14 cellular contexts compared by ENCODE assay signal in the genomic region with DNA sequence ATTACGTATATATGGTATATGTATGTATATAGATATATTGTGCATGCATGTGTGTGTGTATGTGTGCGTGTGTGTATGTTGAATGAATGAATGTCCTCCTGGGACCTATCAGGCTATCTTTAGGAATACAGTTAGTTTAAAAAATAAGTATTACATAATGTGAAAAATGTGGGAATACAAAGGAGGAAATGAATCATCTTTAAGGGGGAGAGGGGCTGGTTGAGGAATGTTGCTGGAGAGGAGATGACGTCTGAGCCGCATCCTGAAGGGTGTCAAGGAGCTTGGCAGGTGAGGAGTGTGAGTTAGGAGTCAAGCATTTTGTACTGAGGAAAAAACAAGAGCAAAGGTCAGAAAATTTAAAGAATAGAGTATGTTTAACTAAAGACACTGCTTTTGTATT.
A peak's percentile ranks its signal among the peaks of the same experiment; 100 is the strongest.
DNase-seq lines count a peak whose midpoint lies in the region; ATAC-seq, FAIRE-seq and TF ChIP-seq lines count a peak whose summit lies in the region.
"Had no signal": no experiment of that assay in that cellular context is flagged by ENCODE, and none has a peak within 500 bp of the region (broad histone marks: within the 10 kb centered on the region; RNA-seq: fewer than 3 reads in every experiment).

No MANE protein-coding gene starts in this region.

- H3K4me1 Mint-ChIP-seq in stimulated activated naive CD8-positive, alpha-beta T cell treated with anti-CD3 and anti-CD28 coated beads, Interleukin-15, Interleukin-2, amounts not matched to agents 100 ng/mL and 50 ng/mL, for 24 hours (ENCODE audit: low read depth) = no peaks in the 10 kb centered on the region

- peaks cover 5% of the 10 kb centered on the region for H3K27me3 Mint-ChIP-seq in stimulated activated naive CD8-positive, alpha-beta T cell treated with anti-CD3 and anti-CD28 coated beads, Interleukin-15, Interleukin-2, amounts not matched to agents 100 ng/mL and 50 ng/mL, for 24 hours

- no peaks in the 10 kb centered on the region for H3K36me3 Mint-ChIP-seq in stimulated activated naive CD8-positive, alpha-beta T cell treated with anti-CD3 and anti-CD28 coated beads, Interleukin-15, Interleukin-2, amounts not matched to agents 100 ng/mL and 50 ng/mL, for 24 hours (ENCODE audit: low read depth)

- H3K9ac ChIP-seq in kidney (ENCODE audit: low read length in 2 of 2) = no peak overlapping the region

- no peak for ATAC-seq in stimulated activated naive CD8-positive, alpha-beta T cell treated with anti-CD3 and anti-CD28 coated beads, Interleukin-15, Interleukin-2, amounts not matched to agents 100 U/mL and 50 U/mL, for 24 hours
- ATAC-seq in GM21381 (IDR thresholded peaks at IDR 0.05; ENCODE audit: unreplicated experiment) (no peak), GM19023 (IDR thresholded peaks at IDR 0.05; ENCODE audit: unreplicated experiment) (no peak)

- no peak overlapping the region for H3K27ac ChIP-seq in kidney (ENCODE audit: low read depth in 2 of 2, low read length in 2 of 2)

- in situ Hi-C loops in SK-MEL-5 (cut with HindIII; ENCODE audit: low pct_unique_long_range_greater_than_20kb, low sequenced_read_pairs) = no loop called here

- H3K4me3 Mint-ChIP-seq in stimulated activated naive CD8-positive, alpha-beta T cell treated with anti-CD3 and anti-CD28 coated beads, Interleukin-15, Interleukin-2, amounts not matched to agents 100 ng/mL and 50 ng/mL, for 24 hours = no peak overlapping the region

- H3K36me3 ChIP-seq in kidney (ENCODE audit: control insufficient read depth in 1 of 2, insufficient read depth in 2 of 2, low read length in 2 of 2) = no peaks in the 10 kb centered on the region

- no peaks in the 10 kb centered on the region for H3K9me3 ChIP-seq in kidney (ENCODE audit: control insufficient read depth in 1 of 2, low read length in 2 of 2)

- peaks cover 5 to 8% of the 10 kb centered on the region in 2 donors for H3K4me1 ChIP-seq in kidney (ENCODE audit: control insufficient read depth in 1 of 2, insufficient read depth in 1 of 2, low read depth in 1 of 2, low read length in 2 of 2)

- no peak for FAIRE-seq in kidney (lab: Jason Lieb, UNC)

- H3K9me3 Mint-ChIP-seq in stimulated activated naive CD8-positive, alpha-beta T cell treated with anti-CD3 and anti-CD28 coated beads, Interleukin-15, Interleukin-2, amounts not matched to agents 100 ng/mL and 50 ng/mL, for 24 hours = no peaks in the 10 kb centered on the region

- DNase-seq in stimulated activated naive CD8-positive, alpha-beta T cell treated with anti-CD3 and anti-CD28 coated beads, Interleukin-15, Interleukin-2, amounts not matched to agents 100 U/mL and 50 U/mL, for 24 hours = no peak
- DNase-seq in SK-MEL-5 (ENCODE audit: low read depth, low spot score) (peak; percentile 82), fibroblast of villous mesenchyme (ENCODE audit: low read depth) (peak; percentile 33), T1000 (lab: John Stamatoyannopoulos, UW) (no peak), kidney (no peak)
- DNase-seq: activated CD4-positive, alpha-beta T cell treated with anti-CD3 and anti-CD28 coated beads, Interleukin-2, amount 50 U/mL, for 48 hours; activated effector memory CD4-positive, alpha-beta T cell treated with anti-CD3 and anti-CD28 coated beads, Interleukin-2, amount 50 U/mL, for 16 hours; cerebellar nuclear complex; foreskin melanocyte; nucleus accumbens; T-helper 1 cell had no signal

- H3K4me3 ChIP-seq in fibroblast of villous mesenchyme (ENCODE audit: low read depth, low read length) (no peak overlapping the region), kidney (ENCODE audit: low read length in 2 of 2) (no peak overlapping the region)

- TF ChIP-seq CTCF in fibroblast of villous mesenchyme (IDR thresholded peaks at IDR 0.05; ENCODE audit: insufficient read depth, low read depth, low read length) (no peak), kidney (IDR thresholded peaks at IDR 0.05; ENCODE audit: borderline replicate concordance, extremely low read depth, insufficient read depth) (no peak)

- H3K27ac Mint-ChIP-seq in stimulated activated naive CD8-positive, alpha-beta T cell treated with anti-CD3 and anti-CD28 coated beads, Interleukin-15, Interleukin-2, amounts not matched to agents 100 ng/mL and 50 ng/mL, for 24 hours = peak overlapping the region; percentile 17

- intact Hi-C loops in kidney (cut with DNase I) = no loop called here

Comparison
In these comparisons a context has a peak if more than half of its experiments do, and no peak if none do; other contexts are left out.
1. DNase-seq: peak in SK-MEL-5 (single experiment) and fibroblast of villous mesenchyme (single experiment); none in stimulated activated naive CD8-positive, alpha-beta T cell treated with anti-CD3 and anti-CD28 coated beads, Interleukin-15, Interleukin-2, amounts not matched to agents 100 U/mL and 50 U/mL, for 24 hours (single experiment), T1000 (single experiment) and kidney (single experiment).